In the genomic region with DNA sequence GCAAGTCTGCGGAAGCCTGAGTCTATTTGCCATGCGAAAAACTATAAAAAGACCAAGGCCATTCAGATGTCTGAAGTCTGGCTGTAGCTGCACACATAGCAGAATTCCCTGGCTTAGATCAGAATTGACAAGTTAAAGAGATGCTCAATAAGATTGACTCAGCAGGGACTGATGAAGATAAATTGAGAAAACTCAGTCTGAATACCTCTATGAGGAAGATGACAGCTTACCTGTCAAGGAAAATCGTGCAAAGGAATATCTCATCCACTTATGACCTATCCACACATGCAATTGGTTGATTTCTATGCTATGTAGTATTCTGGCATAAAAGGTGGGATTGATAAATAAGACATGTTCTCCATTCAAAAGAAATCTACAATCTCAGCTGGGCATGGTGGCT, we compare ENCODE assay signal across 35 cellular contexts.
DNase-seq lines count a peak whose midpoint lies in the region; ATAC-seq and TF ChIP-seq lines count a peak whose summit lies in the region.
"Had no signal": no experiment of that assay in that cellular context is flagged by ENCODE, and none has a peak within 500 bp of the region (broad histone marks: within the 10 kb centered on the region; RNA-seq: fewer than 3 reads in every experiment).

No MANE protein-coding gene starts in this region.

- no peak overlapping the region for H3K4me3 Mint-ChIP-seq in mesothelial cell of epicardium
- H3K4me3 Mint-ChIP-seq: B cell; CD14-positive monocyte; CD4-positive, alpha-beta memory T cell; CD4-positive, alpha-beta T cell; CD4-positive, CD25-positive, alpha-beta regulatory T cell; CD8-positive, alpha-beta memory T cell; CD8-positive, alpha-beta T cell had no signal

- ATAC-seq in left ventricle myocardium superior, result no peak
- ATAC-seq: A549; CD8-positive, alpha-beta T cell had no signal

- H3K4me1 ChIP-seq in cardiac muscle cell (ENCODE audit: low read depth) (peaks cover 10% of the 10 kb centered on the region), Peyer's patch (no peaks in the 10 kb centered on the region)
- H3K4me1 ChIP-seq: A549; BE2C; BLaER1; BLaER1 treated with 17β-estradiol and CSF1 and Interleukin-3, amounts not matched to agents 10 nM and 100 nM had no signal

- TF ChIP-seq RAD21 in neural cell (conservative IDR thresholded peaks at IDR 0.05), result no peak

- H3K27me3 Mint-ChIP-seq in mesothelial cell of epicardium (ENCODE audit: low read depth), result no peaks in the 10 kb centered on the region
- H3K27me3 Mint-ChIP-seq: B cell; CD4-positive, alpha-beta memory T cell; CD4-positive, alpha-beta T cell; CD4-positive, CD25-positive, alpha-beta regulatory T cell; CD8-positive, alpha-beta memory T cell had no signal

- H3K36me3 ChIP-seq in cardiac muscle cell (no peaks in the 10 kb centered on the region), neural cell (ENCODE audit: insufficient read depth, low read length) (no peaks in the 10 kb centered on the region), Peyer's patch (no peaks in the 10 kb centered on the region)
- H3K36me3 ChIP-seq: BE2C; BLaER1; BLaER1 treated with 17β-estradiol and CSF1 and Interleukin-3, amounts not matched to agents 10 nM and 100 nM had no signal

- no peak overlapping the region for H3K9ac ChIP-seq in neural cell (ENCODE audit: low read length)
- H3K9ac ChIP-seq: BLaER1; BLaER1 treated with 17β-estradiol and CSF1 and Interleukin-3, amounts not matched to agents 10 nM and 100 nM had no signal

- intact Hi-C loops in left ventricle myocardium superior (cut with micrococcal nuclease), result no loop called here

- no peaks in the 10 kb centered on the region for H3F3A ChIP-seq in neural cell (ENCODE audit: insufficient read depth, low read length, poor library complexity, severe bottlenecking)

- H3K9me3 ChIP-seq in cardiac muscle cell (ENCODE audit: low read depth) (no peaks in the 10 kb centered on the region), neural cell (ENCODE audit: low read length) (no peaks in the 10 kb centered on the region), Peyer's patch (no peaks in the 10 kb centered on the region)
- H3K9me3 ChIP-seq: A549, BE2C had no signal

- peaks cover 25% of the 10 kb centered on the region for H3K4me1 Mint-ChIP-seq in mesothelial cell of epicardium
- H3K4me1 Mint-ChIP-seq: B cell; CD14-positive monocyte; CD4-positive, alpha-beta memory T cell; CD4-positive, CD25-positive, alpha-beta regulatory T cell; CD8-positive, alpha-beta memory T cell had no signal

- TF ChIP-seq POLR2A in Peyer's patch (IDR thresholded peaks at IDR 0.05), result no peak

- H3K4me3 ChIP-seq in cardiac muscle cell (no peak overlapping the region), neural cell (ENCODE audit: low read length) (no peak overlapping the region), Peyer's patch (no peak overlapping the region)
- H3K4me3 ChIP-seq: A549; BLaER1; BLaER1 treated with 17β-estradiol and CSF1 and Interleukin-3, amounts not matched to agents 10 nM and 100 nM had no signal

- H4K20me1 ChIP-seq in neural cell (ENCODE audit: insufficient read depth), result no peaks in the 10 kb centered on the region
- H4K20me1 ChIP-seq: BLaER1; BLaER1 treated with 17β-estradiol and CSF1 and Interleukin-3, amounts not matched to agents 10 nM and 100 nM had no signal

- H3K36me3 Mint-ChIP-seq in mesothelial cell of epicardium, result peaks cover 3% of the 10 kb centered on the region
- H3K36me3 Mint-ChIP-seq: CD14-positive monocyte; CD4-positive, alpha-beta memory T cell; CD4-positive, CD25-positive, alpha-beta regulatory T cell; CD8-positive, alpha-beta memory T cell; CD8-positive, alpha-beta T cell had no signal

- no peak overlapping the region for H2AFZ ChIP-seq in neural cell (ENCODE audit: low read depth, low read length)

- peaks cover 23% of the 10 kb centered on the region for H3K9me3 Mint-ChIP-seq in mesothelial cell of epicardium
- H3K9me3 Mint-ChIP-seq: CD4-positive, alpha-beta T cell; CD8-positive, alpha-beta memory T cell; CD8-positive, alpha-beta T cell had no signal

- TF ChIP-seq EP300 in neural cell (conservative IDR thresholded peaks at IDR 0.05; ENCODE audit: poor library complexity, severe bottlenecking), result peak; percentile 88

- peak overlapping the region; percentile 62 for H3K27ac ChIP-seq in cardiac muscle cell
- no peak overlapping the region for H3K27ac ChIP-seq in neural cell (ENCODE audit: low read length)
- no peak overlapping the region for H3K27ac ChIP-seq in Peyer's patch
- H3K27ac ChIP-seq: 22Rv1; A549; BLaER1; BLaER1 treated with 17β-estradiol and CSF1 and Interleukin-3, amounts not matched to agents 10 nM and 100 nM; C4-2B had no signal

- no peaks in the 10 kb centered on the region for H3K9me2 ChIP-seq in neural cell (ENCODE audit: insufficient read depth, low read length)

- DNase-seq in cardiac muscle cell (ENCODE audit: low read depth in 1 of 2, low spot score in 1 of 2), result peak in 1 of 2 donors; percentile 44
- DNase-seq in left ventricle myocardium superior, result no peak
- peak; percentile 24 for DNase-seq in SK-N-DZ (ENCODE audit: low spot score)
- no peak for DNase-seq in mesothelial cell of epicardium (ENCODE audit: low spot score in 2 of 2, unreplicated experiment in 2 of 2)
- DNase-seq in Peyer's patch, result no peak
- no peak for DNase-seq in stimulated activated CD8-positive, alpha-beta memory T cell treated with anti-CD3 and anti-CD28 coated beads, Interleukin-4, amount 100 ng/mL, for 48 hours
- DNase-seq in NCI-H1930 (lab: John Stamatoyannopoulos, UW), result no peak
- DNase-seq: 8988T; ACHN; AML-193; BE2C; C1 segment of cervical spinal cord; Caco-2; Calu3; CD4-positive, alpha-beta memory T cell; CD4-positive, alpha-beta T cell; CD4-positive, CD25-positive, alpha-beta regulatory T cell; CD8-positive, alpha-beta memory T cell; CD8-positive, alpha-beta T cell; COR-L47; DMS 273 treated with DMSO at 0.1 percent for 48 hours; DMS153; DMS53; DMS79; DMS79 treated with DMSO at 0.1 percent for 48 hours; DND-41; EL had no signal

- no peaks in the 10 kb centered on the region for H3K79me2 ChIP-seq in neural cell (replicated peaks; ENCODE audit: insufficient read depth, low read length)

- H3K27me3 ChIP-seq in cardiac muscle cell (no peaks in the 10 kb centered on the region), neural cell (ENCODE audit: insufficient read depth, low read depth, low read length) (no peaks in the 10 kb centered on the region), Peyer's patch (no peaks in the 10 kb centered on the region)
- H3K27me3 ChIP-seq: BE2C; BLaER1; BLaER1 treated with 17β-estradiol and CSF1 and Interleukin-3, amounts not matched to agents 10 nM and 100 nM had no signal

- H3K4me2 ChIP-seq in neural cell (ENCODE audit: low read length), result peak overlapping the region; percentile 28
- H3K4me2 ChIP-seq: A549; BLaER1; BLaER1 treated with 17β-estradiol and CSF1 and Interleukin-3, amounts not matched to agents 10 nM and 100 nM had no signal

- H3K27ac Mint-ChIP-seq in mesothelial cell of epicardium, result peak overlapping the region; percentile 29
- H3K27ac Mint-ChIP-seq: B cell; CD14-positive monocyte; CD4-positive, alpha-beta memory T cell; CD4-positive, alpha-beta T cell; CD4-positive, CD25-positive, alpha-beta regulatory T cell; CD8-positive, alpha-beta memory T cell; CD8-positive, alpha-beta T cell had no signal

- no peak for TF ChIP-seq CTCF in cardiac muscle cell (IDR thresholded peaks at IDR 0.05; ENCODE audit: low read depth, low read length)
- TF ChIP-seq CTCF in mesothelial cell of epicardium (IDR thresholded peaks at IDR 0.05; ENCODE audit: unreplicated experiment), result no peak
- TF ChIP-seq CTCF in neural cell (IDR thresholded peaks at IDR 0.05; ENCODE audit: poor library complexity, severe bottlenecking), result no peak
- TF ChIP-seq CTCF in Peyer's patch (IDR thresholded peaks at IDR 0.05), result no peak

TF ChIP-seq in neural cell, 6 proteins besides CTCF, POLR2A, EP300 and RAD21:
- TF ChIP-seq POLR2AphosphoS5 (IDR thresholded peaks at IDR 0.05), result peak; percentile 67
- TF ChIP-seq, protein P1, sequence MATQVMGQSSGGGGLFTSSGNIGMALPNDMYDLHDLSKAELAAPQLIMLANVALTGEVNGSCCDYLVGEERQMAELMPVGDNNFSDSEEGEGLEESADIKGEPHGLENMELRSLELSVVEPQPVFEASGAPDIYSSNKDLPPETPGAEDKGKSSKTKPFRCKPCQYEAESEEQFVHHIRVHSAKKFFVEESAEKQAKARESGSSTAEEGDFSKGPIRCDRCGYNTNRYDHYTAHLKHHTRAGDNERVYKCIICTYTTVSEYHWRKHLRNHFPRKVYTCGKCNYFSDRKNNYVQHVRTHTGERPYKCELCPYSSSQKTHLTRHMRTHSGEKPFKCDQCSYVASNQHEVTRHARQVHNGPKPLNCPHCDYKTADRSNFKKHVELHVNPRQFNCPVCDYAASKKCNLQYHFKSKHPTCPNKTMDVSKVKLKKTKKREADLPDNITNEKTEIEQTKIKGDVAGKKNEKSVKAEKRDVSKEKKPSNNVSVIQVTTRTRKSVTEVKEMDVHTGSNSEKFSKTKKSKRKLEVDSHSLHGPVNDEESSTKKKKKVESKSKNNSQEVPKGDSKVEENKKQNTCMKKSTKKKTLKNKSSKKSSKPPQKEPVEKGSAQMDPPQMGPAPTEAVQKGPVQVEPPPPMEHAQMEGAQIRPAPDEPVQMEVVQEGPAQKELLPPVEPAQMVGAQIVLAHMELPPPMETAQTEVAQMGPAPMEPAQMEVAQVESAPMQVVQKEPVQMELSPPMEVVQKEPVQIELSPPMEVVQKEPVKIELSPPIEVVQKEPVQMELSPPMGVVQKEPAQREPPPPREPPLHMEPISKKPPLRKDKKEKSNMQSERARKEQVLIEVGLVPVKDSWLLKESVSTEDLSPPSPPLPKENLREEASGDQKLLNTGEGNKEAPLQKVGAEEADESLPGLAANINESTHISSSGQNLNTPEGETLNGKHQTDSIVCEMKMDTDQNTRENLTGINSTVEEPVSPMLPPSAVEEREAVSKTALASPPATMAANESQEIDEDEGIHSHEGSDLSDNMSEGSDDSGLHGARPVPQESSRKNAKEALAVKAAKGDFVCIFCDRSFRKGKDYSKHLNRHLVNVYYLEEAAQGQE (IDR thresholded peaks at IDR 0.05; ENCODE audit: borderline replicate concordance), result peak; percentile 81
- no peak for TF ChIP-seq MXI1 (conservative IDR thresholded peaks at IDR 0.05; ENCODE audit: poor library complexity, severe bottlenecking)
- TF ChIP-seq SMC3 (conservative IDR thresholded peaks at IDR 0.05; ENCODE audit: poor library complexity), result no peak
- no peak for TF ChIP-seq EZH2 (IDR thresholded peaks at IDR 0.05; ENCODE audit: borderline replicate concordance, insufficient read depth, low read length, poor library complexity, severe bottlenecking)
- no peak for TF ChIP-seq TAF1 (IDR thresholded peaks at IDR 0.05; ENCODE audit: low read depth)
